1 cellular context compared by ENCODE assay signal in the genomic region with DNA sequence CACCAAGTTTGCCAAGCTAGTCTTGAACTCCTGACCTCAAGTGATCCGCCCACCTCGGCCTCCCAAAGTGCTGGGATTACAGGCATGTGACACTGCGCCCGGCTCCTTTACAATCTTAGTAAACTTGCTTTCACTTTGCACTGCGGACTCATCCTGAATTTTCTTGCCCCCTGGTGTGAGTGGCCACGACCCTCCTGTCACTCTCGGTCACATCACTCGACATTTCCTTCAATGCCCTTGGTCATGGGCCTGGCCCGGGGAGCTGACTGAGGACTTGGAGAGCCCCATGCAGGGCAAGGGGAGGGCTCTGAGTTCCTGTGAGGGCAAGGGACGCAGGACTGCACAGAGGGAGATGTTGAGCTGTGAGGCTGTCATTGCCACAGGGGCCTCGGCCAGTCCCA.
TF ChIP-seq lines count a peak whose summit lies in the region.

No MANE protein-coding gene starts in this region.

TF ChIP-seq in HEK293T, 16 proteins besides CTCF, POLR2A, EP300 and RAD21 (continued from another document):
- TF ChIP-seq, protein P1, sequence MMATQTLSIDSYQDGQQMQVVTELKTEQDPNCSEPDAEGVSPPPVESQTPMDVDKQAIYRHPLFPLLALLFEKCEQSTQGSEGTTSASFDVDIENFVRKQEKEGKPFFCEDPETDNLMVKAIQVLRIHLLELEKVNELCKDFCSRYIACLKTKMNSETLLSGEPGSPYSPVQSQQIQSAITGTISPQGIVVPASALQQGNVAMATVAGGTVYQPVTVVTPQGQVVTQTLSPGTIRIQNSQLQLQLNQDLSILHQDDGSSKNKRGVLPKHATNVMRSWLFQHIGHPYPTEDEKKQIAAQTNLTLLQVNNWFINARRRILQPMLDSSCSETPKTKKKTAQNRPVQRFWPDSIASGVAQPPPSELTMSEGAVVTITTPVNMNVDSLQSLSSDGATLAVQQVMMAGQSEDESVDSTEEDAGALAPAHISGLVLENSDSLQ (IDR thresholded peaks at IDR 0.05) = no peak
- TF ChIP-seq FOXM1 (IDR thresholded peaks at IDR 0.05; ENCODE audit: borderline replicate concordance) (no peak), BHLHE40 (IDR thresholded peaks at IDR 0.05; ENCODE audit: borderline replicate concordance) (no peak), TARDBP (IDR thresholded peaks at IDR 0.05) (no peak), SUZ12 (IDR thresholded peaks at IDR 0.05) (no peak), ELF4 (IDR thresholded peaks at IDR 0.05) (no peak), SP1 (IDR thresholded peaks at IDR 0.05) (no peak), ARNT (IDR thresholded peaks at IDR 0.05) (no peak), FOXK2 (IDR thresholded peaks at IDR 0.05) (no peak)
